Comparison of ENCODE assay signal across 1 cellular context in the genomic region with DNA sequence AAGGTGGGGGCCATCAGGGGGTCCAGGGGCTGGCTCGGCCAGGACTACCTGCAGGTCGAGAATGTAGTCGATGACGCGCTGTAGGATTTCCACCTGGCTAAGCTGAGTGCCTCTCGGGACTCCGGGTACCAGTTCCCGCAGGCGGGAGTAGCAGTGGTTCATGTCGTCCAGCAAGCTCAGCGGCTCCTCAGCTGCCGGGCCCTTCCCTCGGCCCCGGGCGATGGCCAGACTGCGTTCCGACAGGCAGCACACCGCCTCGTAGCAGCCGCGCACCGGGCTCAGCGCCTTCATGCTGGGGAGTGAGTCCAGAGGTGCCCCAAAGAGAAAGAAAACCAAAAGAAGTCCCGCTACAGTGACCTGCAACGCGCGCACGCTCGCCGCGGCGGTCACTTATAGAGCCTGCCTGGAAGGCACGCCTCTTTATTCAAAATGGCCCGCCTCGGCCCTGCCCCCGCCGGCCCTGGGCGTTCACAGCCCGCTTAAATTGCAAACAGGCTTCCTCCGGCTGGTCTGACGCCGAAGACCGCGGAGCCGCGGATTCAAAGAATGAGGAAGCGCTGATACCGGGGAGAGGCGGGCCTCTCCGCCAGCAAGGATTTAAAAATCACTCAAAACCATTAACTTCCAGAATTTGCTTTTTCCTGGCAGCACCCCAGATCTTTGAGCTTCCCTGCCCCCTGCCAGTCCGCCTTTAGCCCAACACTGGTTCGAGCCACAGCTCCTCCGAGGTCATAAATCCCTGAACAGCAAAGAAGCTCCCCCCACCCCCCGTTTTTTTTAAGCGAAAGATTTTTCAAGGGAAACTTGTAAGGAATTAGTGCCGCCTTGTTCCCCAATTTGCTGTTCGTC.
A peak's percentile ranks its signal among the peaks of the same experiment; 100 is the strongest.
TF ChIP-seq lines count a peak whose summit lies in the region.

A gene with protein sequence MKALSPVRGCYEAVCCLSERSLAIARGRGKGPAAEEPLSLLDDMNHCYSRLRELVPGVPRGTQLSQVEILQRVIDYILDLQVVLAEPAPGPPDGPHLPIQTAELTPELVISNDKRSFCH (minus strand): TSS at position 366 of the 849 bp plus-strand sequence. CDS start 75 bp downstream, at position 291.

TF ChIP-seq in HepG2, 621 proteins besides CTCF, POLR2A, EP300 and RAD21 (continued from another document and continues in another):
- TF ChIP-seq ZNF337 (CRISPR knock-in tag; IDR thresholded peaks at IDR 0.05; ENCODE audit: borderline replicate concordance, low read depth) (no peak), ZNF382 (CRISPR knock-in tag; IDR thresholded peaks at IDR 0.05; ENCODE audit: borderline replicate concordance) (no peak), IRF2 (CRISPR knock-in tag; IDR thresholded peaks at IDR 0.05) (no peak), ZSCAN20 (CRISPR knock-in tag; IDR thresholded peaks at IDR 0.05; ENCODE audit: borderline replicate concordance) (0 out of 2 replicates have a peak, but pooled peaks have one; percentile 32), SRF (IDR thresholded peaks at IDR 0.05; ENCODE audit: low read depth, low read length) (no peak), ZNF451 (CRISPR knock-in tag; IDR thresholded peaks at IDR 0.05) (no peak), FOXM1 (CRISPR knock-in tag; IDR thresholded peaks at IDR 0.05) (no peak), DPF2 (CRISPR knock-in tag; IDR thresholded peaks at IDR 0.05; ENCODE audit: borderline replicate concordance, low read depth) (no peak), TARDBP (CRISPR knock-in tag; IDR thresholded peaks at IDR 0.05) (no peak; the same call in 1 of the 2 replicates), RAD51 (IDR thresholded peaks at IDR 0.05; ENCODE audit: borderline replicate concordance) (no peak), IKZF1 (IDR thresholded peaks at IDR 0.05) (no peak), U2AF2 (IDR thresholded peaks at IDR 0.05; ENCODE audit: low read depth, low read length) (no peak), NFIC (IDR thresholded peaks at IDR 0.05; ENCODE audit: low read length) (no peak), ZBTB42 (CRISPR knock-in tag; IDR thresholded peaks at IDR 0.05) (no peak; the same call in 1 of the 2 replicates), HNRNPUL1 (IDR thresholded peaks at IDR 0.05; ENCODE audit: low read depth, low read length) (no peak), ZNF562 (CRISPR knock-in tag; IDR thresholded peaks at IDR 0.05; ENCODE audit: borderline replicate concordance) (no peak), FOXA3 (CRISPR knock-in tag; IDR thresholded peaks at IDR 0.05) (peak; percentile 38; the same call in 1 of the 2 replicates), ARID2 (CRISPR knock-in tag; IDR thresholded peaks at IDR 0.05; ENCODE audit: borderline replicate concordance) (no peak), EEA1 (CRISPR knock-in tag; IDR thresholded peaks at IDR 0.05; ENCODE audit: borderline replicate concordance) (no peak), SMAD1 (CRISPR knock-in tag; IDR thresholded peaks at IDR 0.05; ENCODE audit: borderline replicate concordance, low read depth) (0 out of 2 replicates have a peak, but pooled peaks have one; percentile 46), MXD4 (CRISPR knock-in tag; IDR thresholded peaks at IDR 0.05) (no peak), PHF21A (CRISPR knock-in tag; IDR thresholded peaks at IDR 0.05) (peak; percentile 31; the same call in 1 of the 2 replicates), ZNF790 (CRISPR knock-in tag; IDR thresholded peaks at IDR 0.05; ENCODE audit: borderline replicate concordance) (peak; percentile 73; the same call in 1 of the 2 replicates), CEBPB (IDR thresholded peaks at IDR 0.05; ENCODE audit: borderline replicate concordance, low read depth, low read length) (no peak), MIER2 (CRISPR knock-in tag; IDR thresholded peaks at IDR 0.05) (no peak), ZFAT (CRISPR knock-in tag; conservative IDR thresholded peaks at IDR 0.05) (no peak), REXO4 (CRISPR knock-in tag; IDR thresholded peaks at IDR 0.05; ENCODE audit: borderline replicate concordance) (0 out of 2 replicates have a peak, but pooled peaks have one; percentile 7), GTF2F1 (IDR thresholded peaks at IDR 0.05; ENCODE audit: low read length) (peak; percentile 89; the same call in 1 of the 2 replicates), NFYB (CRISPR knock-in tag; IDR thresholded peaks at IDR 0.05) (0 out of 2 replicates have a peak, but pooled peaks have one; percentile 28), ZNF543 (CRISPR knock-in tag; IDR thresholded peaks at IDR 0.05) (no peak), ZNF674 (CRISPR knock-in tag; IDR thresholded peaks at IDR 0.05; ENCODE audit: low read depth) (no peak), PAF1 (CRISPR knock-in tag; IDR thresholded peaks at IDR 0.05) (no peak), PHF20 (CRISPR knock-in tag; IDR thresholded peaks at IDR 0.05) (no peak), MATR3 (CRISPR knock-in tag; IDR thresholded peaks at IDR 0.05) (no peak), WIZ (CRISPR knock-in tag; IDR thresholded peaks at IDR 0.05) (no peak)
- TF ChIP-seq, protein P1, sequence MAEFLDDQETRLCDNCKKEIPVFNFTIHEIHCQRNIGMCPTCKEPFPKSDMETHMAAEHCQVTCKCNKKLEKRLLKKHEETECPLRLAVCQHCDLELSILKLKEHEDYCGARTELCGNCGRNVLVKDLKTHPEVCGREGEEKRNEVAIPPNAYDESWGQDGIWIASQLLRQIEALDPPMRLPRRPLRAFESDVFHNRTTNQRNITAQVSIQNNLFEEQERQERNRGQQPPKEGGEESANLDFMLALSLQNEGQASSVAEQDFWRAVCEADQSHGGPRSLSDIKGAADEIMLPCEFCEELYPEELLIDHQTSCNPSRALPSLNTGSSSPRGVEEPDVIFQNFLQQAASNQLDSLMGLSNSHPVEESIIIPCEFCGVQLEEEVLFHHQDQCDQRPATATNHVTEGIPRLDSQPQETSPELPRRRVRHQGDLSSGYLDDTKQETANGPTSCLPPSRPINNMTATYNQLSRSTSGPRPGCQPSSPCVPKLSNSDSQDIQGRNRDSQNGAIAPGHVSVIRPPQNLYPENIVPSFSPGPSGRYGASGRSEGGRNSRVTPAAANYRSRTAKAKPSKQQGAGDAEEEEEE (CRISPR knock-in tag; IDR thresholded peaks at IDR 0.05; ENCODE audit: borderline replicate concordance), result no peak
- TF ChIP-seq, protein P2, sequence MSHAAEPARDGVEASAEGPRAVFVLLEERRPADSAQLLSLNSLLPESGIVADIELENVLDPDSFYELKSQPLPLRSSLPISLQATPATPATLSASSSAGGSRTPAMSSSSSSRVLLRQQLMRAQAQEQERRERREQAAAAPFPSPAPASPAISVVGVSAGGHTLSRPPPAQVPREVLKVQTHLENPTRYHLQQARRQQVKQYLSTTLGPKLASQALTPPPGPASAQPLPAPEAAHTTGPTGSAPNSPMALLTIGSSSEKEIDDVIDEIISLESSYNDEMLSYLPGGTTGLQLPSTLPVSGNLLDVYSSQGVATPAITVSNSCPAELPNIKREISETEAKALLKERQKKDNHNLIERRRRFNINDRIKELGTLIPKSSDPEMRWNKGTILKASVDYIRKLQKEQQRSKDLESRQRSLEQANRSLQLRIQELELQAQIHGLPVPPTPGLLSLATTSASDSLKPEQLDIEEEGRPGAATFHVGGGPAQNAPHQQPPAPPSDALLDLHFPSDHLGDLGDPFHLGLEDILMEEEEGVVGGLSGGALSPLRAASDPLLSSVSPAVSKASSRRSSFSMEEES (CRISPR knock-in tag; IDR thresholded peaks at IDR 0.05), result peak; percentile 42; the same call in 1 of the 2 replicates
- TF ChIP-seq, protein P3, sequence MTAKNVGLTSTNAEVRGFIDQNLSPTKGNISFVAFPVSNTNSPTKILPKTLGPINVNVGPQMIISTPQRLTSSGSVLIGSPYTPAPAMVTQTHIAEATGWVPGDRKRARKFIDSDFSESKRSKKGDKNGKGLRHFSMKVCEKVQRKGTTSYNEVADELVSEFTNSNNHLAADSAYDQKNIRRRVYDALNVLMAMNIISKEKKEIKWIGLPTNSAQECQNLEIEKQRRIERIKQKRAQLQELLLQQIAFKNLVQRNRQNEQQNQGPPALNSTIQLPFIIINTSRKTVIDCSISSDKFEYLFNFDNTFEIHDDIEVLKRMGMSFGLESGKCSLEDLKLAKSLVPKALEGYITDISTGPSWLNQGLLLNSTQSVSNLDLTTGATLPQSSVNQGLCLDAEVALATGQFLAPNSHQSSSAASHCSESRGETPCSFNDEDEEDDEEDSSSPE (CRISPR knock-in tag; IDR thresholded peaks at IDR 0.05), result peak; percentile 77; the same call in 1 of the 2 replicates
- TF ChIP-seq, protein P4, sequence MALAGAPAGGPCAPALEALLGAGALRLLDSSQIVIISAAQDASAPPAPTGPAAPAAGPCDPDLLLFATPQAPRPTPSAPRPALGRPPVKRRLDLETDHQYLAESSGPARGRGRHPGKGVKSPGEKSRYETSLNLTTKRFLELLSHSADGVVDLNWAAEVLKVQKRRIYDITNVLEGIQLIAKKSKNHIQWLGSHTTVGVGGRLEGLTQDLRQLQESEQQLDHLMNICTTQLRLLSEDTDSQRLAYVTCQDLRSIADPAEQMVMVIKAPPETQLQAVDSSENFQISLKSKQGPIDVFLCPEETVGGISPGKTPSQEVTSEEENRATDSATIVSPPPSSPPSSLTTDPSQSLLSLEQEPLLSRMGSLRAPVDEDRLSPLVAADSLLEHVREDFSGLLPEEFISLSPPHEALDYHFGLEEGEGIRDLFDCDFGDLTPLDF (CRISPR knock-in tag; IDR thresholded peaks at IDR 0.05), result peak; percentile 80
- TF ChIP-seq, protein P5, sequence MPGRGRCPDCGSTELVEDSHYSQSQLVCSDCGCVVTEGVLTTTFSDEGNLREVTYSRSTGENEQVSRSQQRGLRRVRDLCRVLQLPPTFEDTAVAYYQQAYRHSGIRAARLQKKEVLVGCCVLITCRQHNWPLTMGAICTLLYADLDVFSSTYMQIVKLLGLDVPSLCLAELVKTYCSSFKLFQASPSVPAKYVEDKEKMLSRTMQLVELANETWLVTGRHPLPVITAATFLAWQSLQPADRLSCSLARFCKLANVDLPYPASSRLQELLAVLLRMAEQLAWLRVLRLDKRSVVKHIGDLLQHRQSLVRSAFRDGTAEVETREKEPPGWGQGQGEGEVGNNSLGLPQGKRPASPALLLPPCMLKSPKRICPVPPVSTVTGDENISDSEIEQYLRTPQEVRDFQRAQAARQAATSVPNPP (CRISPR knock-in tag; IDR thresholded peaks at IDR 0.05), result no peak
- TF ChIP-seq, protein P6, sequence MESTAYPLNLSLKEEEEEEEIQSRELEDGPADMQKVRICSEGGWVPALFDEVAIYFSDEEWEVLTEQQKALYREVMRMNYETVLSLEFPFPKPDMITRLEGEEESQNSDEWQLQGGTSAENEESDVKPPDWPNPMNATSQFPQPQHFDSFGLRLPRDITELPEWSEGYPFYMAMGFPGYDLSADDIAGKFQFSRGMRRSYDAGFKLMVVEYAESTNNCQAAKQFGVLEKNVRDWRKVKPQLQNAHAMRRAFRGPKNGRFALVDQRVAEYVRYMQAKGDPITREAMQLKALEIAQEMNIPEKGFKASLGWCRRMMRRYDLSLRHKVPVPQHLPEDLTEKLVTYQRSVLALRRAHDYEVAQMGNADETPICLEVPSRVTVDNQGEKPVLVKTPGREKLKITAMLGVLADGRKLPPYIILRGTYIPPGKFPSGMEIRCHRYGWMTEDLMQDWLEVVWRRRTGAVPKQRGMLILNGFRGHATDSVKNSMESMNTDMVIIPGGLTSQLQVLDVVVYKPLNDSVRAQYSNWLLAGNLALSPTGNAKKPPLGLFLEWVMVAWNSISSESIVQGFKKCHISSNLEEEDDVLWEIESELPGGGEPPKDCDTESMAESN (CRISPR knock-in tag; conservative IDR thresholded peaks at IDR 0.05), result peak; percentile 86
- TF ChIP-seq, protein P7, sequence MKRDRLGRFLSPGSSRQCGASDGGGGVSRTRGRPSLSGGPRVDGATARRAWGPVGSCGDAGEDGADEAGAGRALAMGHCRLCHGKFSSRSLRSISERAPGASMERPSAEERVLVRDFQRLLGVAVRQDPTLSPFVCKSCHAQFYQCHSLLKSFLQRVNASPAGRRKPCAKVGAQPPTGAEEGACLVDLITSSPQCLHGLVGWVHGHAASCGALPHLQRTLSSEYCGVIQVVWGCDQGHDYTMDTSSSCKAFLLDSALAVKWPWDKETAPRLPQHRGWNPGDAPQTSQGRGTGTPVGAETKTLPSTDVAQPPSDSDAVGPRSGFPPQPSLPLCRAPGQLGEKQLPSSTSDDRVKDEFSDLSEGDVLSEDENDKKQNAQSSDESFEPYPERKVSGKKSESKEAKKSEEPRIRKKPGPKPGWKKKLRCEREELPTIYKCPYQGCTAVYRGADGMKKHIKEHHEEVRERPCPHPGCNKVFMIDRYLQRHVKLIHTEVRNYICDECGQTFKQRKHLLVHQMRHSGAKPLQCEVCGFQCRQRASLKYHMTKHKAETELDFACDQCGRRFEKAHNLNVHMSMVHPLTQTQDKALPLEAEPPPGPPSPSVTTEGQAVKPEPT (CRISPR knock-in tag; IDR thresholded peaks at IDR 0.05; ENCODE audit: low read depth), result no peak
- TF ChIP-seq, protein P8, sequence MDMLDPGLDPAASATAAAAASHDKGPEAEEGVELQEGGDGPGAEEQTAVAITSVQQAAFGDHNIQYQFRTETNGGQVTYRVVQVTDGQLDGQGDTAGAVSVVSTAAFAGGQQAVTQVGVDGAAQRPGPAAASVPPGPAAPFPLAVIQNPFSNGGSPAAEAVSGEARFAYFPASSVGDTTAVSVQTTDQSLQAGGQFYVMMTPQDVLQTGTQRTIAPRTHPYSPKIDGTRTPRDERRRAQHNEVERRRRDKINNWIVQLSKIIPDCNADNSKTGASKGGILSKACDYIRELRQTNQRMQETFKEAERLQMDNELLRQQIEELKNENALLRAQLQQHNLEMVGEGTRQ (IDR thresholded peaks at IDR 0.05; ENCODE audit: low read depth, low read length), result no peak
- TF ChIP-seq, protein P8 (CRISPR knock-in tag; IDR thresholded peaks at IDR 0.05; ENCODE audit: borderline replicate concordance), result no peak
- TF ChIP-seq, protein P9, sequence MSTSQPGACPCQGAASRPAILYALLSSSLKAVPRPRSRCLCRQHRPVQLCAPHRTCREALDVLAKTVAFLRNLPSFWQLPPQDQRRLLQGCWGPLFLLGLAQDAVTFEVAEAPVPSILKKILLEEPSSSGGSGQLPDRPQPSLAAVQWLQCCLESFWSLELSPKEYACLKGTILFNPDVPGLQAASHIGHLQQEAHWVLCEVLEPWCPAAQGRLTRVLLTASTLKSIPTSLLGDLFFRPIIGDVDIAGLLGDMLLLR (CRISPR knock-in tag; IDR thresholded peaks at IDR 0.05), result no peak
- TF ChIP-seq, protein P10, sequence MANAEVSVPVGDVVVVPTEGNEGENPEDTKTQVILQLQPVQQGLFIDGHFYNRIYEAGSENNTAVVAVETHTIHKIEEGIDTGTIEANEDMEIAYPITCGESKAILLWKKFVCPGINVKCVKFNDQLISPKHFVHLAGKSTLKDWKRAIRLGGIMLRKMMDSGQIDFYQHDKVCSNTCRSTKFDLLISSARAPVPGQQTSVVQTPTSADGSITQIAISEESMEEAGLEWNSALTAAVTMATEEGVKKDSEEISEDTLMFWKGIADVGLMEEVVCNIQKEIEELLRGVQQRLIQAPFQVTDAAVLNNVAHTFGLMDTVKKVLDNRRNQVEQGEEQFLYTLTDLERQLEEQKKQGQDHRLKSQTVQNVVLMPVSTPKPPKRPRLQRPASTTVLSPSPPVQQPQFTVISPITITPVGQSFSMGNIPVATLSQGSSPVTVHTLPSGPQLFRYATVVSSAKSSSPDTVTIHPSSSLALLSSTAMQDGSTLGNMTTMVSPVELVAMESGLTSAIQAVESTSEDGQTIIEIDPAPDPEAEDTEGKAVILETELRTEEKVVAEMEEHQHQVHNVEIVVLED (CRISPR knock-in tag; IDR thresholded peaks at IDR 0.05; ENCODE audit: borderline replicate concordance), result no peak
